In genomic region chr3:129268396-129268795, GRCh38 we compare ENCODE assay signal across 20 cellular contexts.
"Had no signal": no experiment of that assay in that cellular context is flagged by ENCODE, and none has a peak within 500 bp of the region (broad histone marks: within the 10 kb centered on the region; RNA-seq: fewer than 3 reads in every experiment).

No MANE protein-coding gene starts in this region.

- H3K27ac Mint-ChIP-seq: memory B cell; neural progenitor cell; progenitor cell of endocrine pancreas; stimulated activated naive B cell treated with anti-CD40 and anti-IgM and Interleukin-4, amounts not matched to agents 10 μg/mL and 1 μg/mL and 100 μg/mL, for 72 hours had no signal

- H3K4me3 Mint-ChIP-seq: memory B cell; natural killer cell treated with Interleukin-12 subunit alpha and Interleukin-12 subunit beta and Interleukin-15 and Interleukin-18, amount 100 ng/mL, for 72 hours; neural progenitor cell; stimulated activated naive B cell treated with anti-CD40 and anti-IgM and Interleukin-4, amounts not matched to agents 10 μg/mL and 1 μg/mL and 100 μg/mL, for 72 hours; stimulated activated naive CD8-positive, alpha-beta T cell treated with anti-CD3 and anti-CD28 coated beads, Interleukin-15, amount 100 ng/mL, for 72 hours had no signal

- ATAC-seq: gastroesophageal sphincter; left lung; natural killer cell treated with Interleukin-12 subunit alpha and Interleukin-12 subunit beta and Interleukin-15 and Interleukin-18, amount 100 ng/mL, for 72 hours; pancreas; right cardiac atrium; stimulated activated naive B cell treated with anti-CD40 and anti-IgM and Interleukin-4, amounts not matched to agents 10 μg/mL and 1 μg/mL and 100 μg/mL, for 72 hours; stimulated activated naive CD8-positive, alpha-beta T cell treated with anti-CD3 and anti-CD28 coated beads, Interleukin-15, amount 100 ng/mL, for 72 hours; upper lobe of right lung had no signal

- H3K9me3 Mint-ChIP-seq: memory B cell; natural killer cell treated with Interleukin-12 subunit alpha and Interleukin-12 subunit beta and Interleukin-15 and Interleukin-18, amount 100 ng/mL, for 72 hours; neural progenitor cell; stimulated activated naive B cell treated with anti-CD40 and anti-IgM and Interleukin-4, amounts not matched to agents 10 μg/mL and 1 μg/mL and 100 μg/mL, for 72 hours; stimulated activated naive CD8-positive, alpha-beta T cell treated with anti-CD3 and anti-CD28 coated beads, Interleukin-15, amount 100 ng/mL, for 72 hours had no signal

- H3K27me3 Mint-ChIP-seq: memory B cell; natural killer cell treated with Interleukin-12 subunit alpha and Interleukin-12 subunit beta and Interleukin-15 and Interleukin-18, amount 100 ng/mL, for 72 hours; progenitor cell of endocrine pancreas; stimulated activated naive B cell treated with anti-CD40 and anti-IgM and Interleukin-4, amounts not matched to agents 10 μg/mL and 1 μg/mL and 100 μg/mL, for 72 hours; stimulated activated naive CD8-positive, alpha-beta T cell treated with anti-CD3 and anti-CD28 coated beads, Interleukin-15, amount 100 ng/mL, for 72 hours had no signal

- H3K4me1 Mint-ChIP-seq: memory B cell; neural progenitor cell; stimulated activated naive CD8-positive, alpha-beta T cell treated with anti-CD3 and anti-CD28 coated beads, Interleukin-15, amount 100 ng/mL, for 72 hours had no signal

- DNase-seq: esophagus squamous epithelium; glutamatergic neuron; islet precursor cell; left lung; midbrain; nucleus accumbens; pancreas; right cardiac atrium; stimulated activated CD4-positive, alpha-beta T cell treated with anti-CD3 and anti-CD28 coated beads, Interleukin-15, amount 100 ng/mL, for 24 hours; stimulated activated CD4-positive, alpha-beta T cell treated with anti-CD3 and anti-CD28 coated beads, Interleukin-1b, Interleukin-23, amount 100 ng/mL, for 48 hours; stimulated activated CD4-positive, alpha-beta T cell treated with anti-CD3 and anti-CD28 coated beads, Interleukin-4, amount 100 ng/mL, for 24 hours; stimulated activated naive B cell treated with anti-CD40 and anti-IgM and Interleukin-4, amounts not matched to agents 10 μg/mL and 1 μg/mL and 100 μg/mL, for 72 hours; stimulated activated naive CD8-positive, alpha-beta T cell treated with anti-CD3 and anti-CD28 coated beads, Interleukin-15, amount 100 ng/mL, for 72 hours; testis; upper lobe of right lung had no signal
